12 cellular contexts compared by ENCODE assay signal in the genomic region with DNA sequence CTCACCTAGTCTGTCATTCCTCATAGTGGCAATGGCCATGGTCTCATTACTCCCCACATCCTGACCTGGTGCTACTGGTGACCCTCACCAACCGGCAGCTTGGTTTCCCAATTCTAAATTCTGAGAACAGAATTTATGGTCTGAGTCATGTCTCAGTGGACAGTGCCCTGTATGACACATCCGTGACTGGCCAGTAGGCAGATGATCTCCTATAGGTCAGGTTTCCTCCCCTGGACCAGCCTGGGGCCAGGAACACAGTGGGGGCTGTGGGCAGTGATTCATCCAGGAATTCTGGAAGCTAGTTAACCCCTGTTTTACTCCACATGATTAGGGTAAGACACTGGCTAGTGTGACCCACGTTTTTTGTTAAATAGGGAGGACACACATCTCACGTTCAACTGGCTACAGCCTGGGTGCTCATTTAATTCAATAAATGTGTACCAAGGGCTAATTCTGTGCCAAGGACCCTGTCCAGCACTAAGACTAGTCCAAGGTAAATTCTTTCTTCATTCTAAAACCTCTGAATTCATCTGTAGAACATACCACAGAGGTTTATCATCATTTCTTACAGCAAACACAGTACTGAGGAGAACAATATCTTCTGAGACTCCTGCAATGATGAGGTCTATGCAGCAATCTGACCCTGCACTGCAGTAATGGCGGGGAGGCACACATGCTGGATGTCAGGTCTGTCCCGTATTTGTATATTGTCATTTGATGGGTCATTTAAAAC.
DNase-seq lines count a peak whose midpoint lies in the region; TF ChIP-seq lines count a peak whose summit lies in the region.
"Had no signal": no experiment of that assay in that cellular context is flagged by ENCODE, and none has a peak within 500 bp of the region (broad histone marks: within the 10 kb centered on the region; RNA-seq: fewer than 3 reads in every experiment).

No MANE protein-coding gene starts in this region.

- POLR2A ChIA-PET in BJ (lab: Charles Lee): interaction anchor here (1.2 kb wide), 1 partner anchor 18 kb away, joined by 5 read pairs; no protein-coding TSS in a partner anchor

- TF ChIP-seq CTCF in BJ (IDR thresholded peaks at IDR 0.05; ENCODE audit: insufficient read depth, low read depth, low read length) (no peak), MM.1S (IDR thresholded peaks at IDR 0.05; ENCODE audit: low read length) (no peak)

- no peaks in the 10 kb centered on the region for H3K36me3 ChIP-seq in BJ (ENCODE audit: control insufficient read depth, insufficient read depth, low read length)
- H3K36me3 ChIP-seq in mesendoderm (ENCODE audit: control insufficient read depth, insufficient read depth, low read length): no peaks in the 10 kb centered on the region
- H3K36me3 ChIP-seq in MM.1S (replicated peaks; ENCODE audit: insufficient read depth, low read length): no peaks in the 10 kb centered on the region
- H3K36me3 ChIP-seq: prostate gland had no signal

- peaks cover 14% of the 10 kb centered on the region for H3K9me3 Mint-ChIP-seq in activated T-helper 2 cell treated with anti-CD3 and anti-CD28 coated beads, Interferon-gamma antibody, Interleukin-2, Interleukin-4, amounts not matched to agents 10 μg/mL and 5 μg/mL and 100 μg/mL, durations not matched to agents 14 hours and 24 hours and 36 hours

- no peak overlapping the region for H3K4ac ChIP-seq in mesendoderm (ENCODE audit: low read depth, low read length)

- H3K27me3 ChIP-seq in BJ (ENCODE audit: control insufficient read depth, insufficient read depth, low read length) (no peaks in the 10 kb centered on the region), mesendoderm (ENCODE audit: insufficient read depth, low read length, poor library complexity) (no peaks in the 10 kb centered on the region), MM.1S (replicated peaks; ENCODE audit: insufficient read depth, low read length) (no peaks in the 10 kb centered on the region)

- no peaks in the 10 kb centered on the region for H4K20me1 ChIP-seq in MM.1S (ENCODE audit: insufficient read depth, low read length)

- H3K4me2 ChIP-seq in mesendoderm (ENCODE audit: low read length) (no peak overlapping the region), MM.1S (ENCODE audit: low read depth, low read length) (no peak overlapping the region)

- no peak overlapping the region for H2AK5ac ChIP-seq in mesendoderm (ENCODE audit: low read length)

- H3K4me1 Mint-ChIP-seq in activated T-helper 2 cell treated with anti-CD3 and anti-CD28 coated beads, Interferon-gamma antibody, Interleukin-2, Interleukin-4, amounts not matched to agents 10 μg/mL and 5 μg/mL and 100 μg/mL, durations not matched to agents 14 hours and 24 hours and 36 hours (ENCODE audit: low read depth): no peaks in the 10 kb centered on the region
- H3K4me1 Mint-ChIP-seq: CD4-positive, CD25-positive, alpha-beta regulatory T cell had no signal

- no peak overlapping the region for H3K18ac ChIP-seq in mesendoderm (ENCODE audit: low read length)

- no peaks in the 10 kb centered on the region for H3F3A ChIP-seq in MM.1S (ENCODE audit: insufficient read depth, low read length)

- no peak overlapping the region for H2BK120ac ChIP-seq in mesendoderm (ENCODE audit: low read depth, low read length)

- H2AFZ ChIP-seq in MM.1S (ENCODE audit: low read length): no peak overlapping the region

- H4K8ac ChIP-seq in mesendoderm (ENCODE audit: low read depth, low read length): no peak overlapping the region

- H3K27ac ChIP-seq in mesendoderm (ENCODE audit: low read depth, low read length) (no peak overlapping the region), MM.1S (ENCODE audit: low read length) (no peak overlapping the region)
- H3K27ac ChIP-seq: prostate gland had no signal

- no peak overlapping the region for H3K4me3 Mint-ChIP-seq in activated T-helper 2 cell treated with anti-CD3 and anti-CD28 coated beads, Interferon-gamma antibody, Interleukin-2, Interleukin-4, amounts not matched to agents 10 μg/mL and 5 μg/mL and 100 μg/mL, durations not matched to agents 14 hours and 24 hours and 36 hours (ENCODE audit: low read depth)
- H3K4me3 Mint-ChIP-seq: CD4-positive, CD25-positive, alpha-beta regulatory T cell had no signal

- no peak overlapping the region for H3K23ac ChIP-seq in mesendoderm (ENCODE audit: low read length)

- H3K4me1 ChIP-seq in mesendoderm (ENCODE audit: control insufficient read depth, low read depth, low read length) (peaks cover 6% of the 10 kb centered on the region), MM.1S (ENCODE audit: low read length) (no peaks in the 10 kb centered on the region)
- H3K4me1 ChIP-seq: prostate gland had no signal

- no peaks in the 10 kb centered on the region for H3K9me3 ChIP-seq in MM.1S (replicated peaks; ENCODE audit: insufficient read depth, low read length)
- H3K9me3 ChIP-seq: prostate gland had no signal

- no peak overlapping the region for H2BK15ac ChIP-seq in mesendoderm (replicated peaks; ENCODE audit: low read depth)

- H3K56ac ChIP-seq in mesendoderm (ENCODE audit: low read length): no peak overlapping the region

- H3K27ac Mint-ChIP-seq in activated T-helper 2 cell treated with anti-CD3 and anti-CD28 coated beads, Interferon-gamma antibody, Interleukin-2, Interleukin-4, amounts not matched to agents 10 μg/mL and 5 μg/mL and 100 μg/mL, durations not matched to agents 14 hours and 24 hours and 36 hours: no peak overlapping the region
- H3K27ac Mint-ChIP-seq: CD4-positive, CD25-positive, alpha-beta regulatory T cell had no signal

- H3K9ac ChIP-seq in mesendoderm (ENCODE audit: low read length): no peak overlapping the region
- no peak overlapping the region for H3K9ac ChIP-seq in MM.1S (ENCODE audit: low read length)

- H3K27me3 Mint-ChIP-seq in activated T-helper 2 cell treated with anti-CD3 and anti-CD28 coated beads, Interferon-gamma antibody, Interleukin-2, Interleukin-4, amounts not matched to agents 10 μg/mL and 5 μg/mL and 100 μg/mL, durations not matched to agents 14 hours and 24 hours and 36 hours (ENCODE audit: low read depth): no peaks in the 10 kb centered on the region
- H3K27me3 Mint-ChIP-seq: CD4-positive, CD25-positive, alpha-beta regulatory T cell had no signal

- H3K4me3 ChIP-seq in BJ (ENCODE audit: low read depth, low read length) (no peak overlapping the region), mesendoderm (ENCODE audit: low read length) (no peak overlapping the region), MM.1S (ENCODE audit: low read length) (no peak overlapping the region)
- H3K4me3 ChIP-seq: prostate gland had no signal

- WGBS in mesendoderm (ENCODE audit: extremely low coverage, insufficient coverage, low lambda C conversion rate): no CpG with 5 or more reads among the region's 6 CpGs

- H3K79me2 ChIP-seq in mesendoderm (ENCODE audit: control insufficient read depth, insufficient read depth, low read length): no peaks in the 10 kb centered on the region
- H3K79me2 ChIP-seq in MM.1S (ENCODE audit: low read length): no peaks in the 10 kb centered on the region

- H3K36me3 Mint-ChIP-seq in activated T-helper 2 cell treated with anti-CD3 and anti-CD28 coated beads, Interferon-gamma antibody, Interleukin-2, Interleukin-4, amounts not matched to agents 10 μg/mL and 5 μg/mL and 100 μg/mL, durations not matched to agents 14 hours and 24 hours and 36 hours (ENCODE audit: low read depth): no peaks in the 10 kb centered on the region
- H3K36me3 Mint-ChIP-seq: CD4-positive, CD25-positive, alpha-beta regulatory T cell had no signal

- intact Hi-C loops in activated T-helper 2 cell treated with anti-CD3 and anti-CD28 coated beads, Interferon-gamma antibody, Interleukin-2, Interleukin-4, amounts not matched to agents 10 μg/mL and 5 μg/mL and 100 μg/mL, durations not matched to agents 14 hours and 24 hours and 36 hours (cut with micrococcal nuclease): no loop called here

- H3K79me1 ChIP-seq in mesendoderm (ENCODE audit: low read length): no peaks in the 10 kb centered on the region

- CTCF ChIA-PET in BJ (lab: Yijun Ruan, JAX): interaction anchor here (0.7 to 1.1 kb wide), 3 partner anchors 16 to 240 kb away, joined by 3 read pairs; no protein-coding TSS in a partner anchor

- H2BK5ac ChIP-seq in mesendoderm (ENCODE audit: low read length): no peak overlapping the region

- H3K9me2 ChIP-seq in MM.1S (replicated peaks; ENCODE audit: insufficient read depth, low read length): no peaks in the 10 kb centered on the region

- peak; percentile 90 for DNase-seq in BJ (ENCODE audit: low read depth)
- peak; percentile 94 for DNase-seq in NCI-H226
- peak; percentile 44 for DNase-seq in dedifferentiated amniotic fluid mesenchymal stem cell (ENCODE audit: extremely low spot score)
- DNase-seq in mesendoderm: peak; percentile 57
- no peak for DNase-seq in MM.1S
- no peak for DNase-seq in NCI-H187 treated with DMSO at 0.1 percent for 48 hours (lab: John Stamatoyannopoulos, UW)
- DNase-seq in activated T-helper 2 cell treated with anti-CD3 and anti-CD28 coated beads, Interferon-gamma antibody, Interleukin-2, Interleukin-4, amounts not matched to agents 10 μg/mL and 5 μg/mL and 100 μg/mL, durations not matched to agents 14 hours and 24 hours and 36 hours (ENCODE audit: low spot score): no peak
- no peak for DNase-seq in NOMO-1 treated with DMSO at 0.1 percent for 48 hours (lab: John Stamatoyannopoulos, UW; ENCODE audit: unreplicated experiment)
- DNase-seq: CD4-positive, CD25-positive, alpha-beta regulatory T cell; Kasumi-1; NCI-H510A had no signal

- H4K5ac ChIP-seq in mesendoderm (ENCODE audit: low read length): no peak overlapping the region

Comparison
In these comparisons a context has a peak if more than half of its experiments do, and no peak if none do; other contexts are left out.
1. DNase-seq: peak in BJ (single experiment), NCI-H226 (single experiment), dedifferentiated amniotic fluid mesenchymal stem cell (single experiment) and mesendoderm (single experiment); none in MM.1S (single experiment), NCI-H187 treated with DMSO at 0.1 percent for 48 hours (single experiment), activated T-helper 2 cell treated with anti-CD3 and anti-CD28 coated beads, Interferon-gamma antibody, Interleukin-2, Interleukin-4, amounts not matched to agents 10 μg/mL and 5 μg/mL and 100 μg/mL, durations not matched to agents 14 hours and 24 hours and 36 hours (single experiment) and NOMO-1 treated with DMSO at 0.1 percent for 48 hours (single experiment).